ENCODE assay signal across 24 cellular contexts in genomic region chr7:149166630-149167352, GRCh38. TPM values are rescaled to one million over a fixed set of nuclear protein-coding genes. Genes with fewer than 3 reads are reported as not detected.
DNase-seq lines count a peak whose midpoint lies in the region; ATAC-seq lines count a peak whose summit lies in the region.
"Had no signal": no experiment of that assay in that cellular context is flagged by ENCODE, and none has a peak within 500 bp of the region (broad histone marks: within the 10 kb centered on the region; RNA-seq: fewer than 3 reads in every experiment).

No MANE protein-coding gene starts in this region.

- H3K4me3 ChIP-seq in CD4-positive, CD25-positive, alpha-beta regulatory T cell (ENCODE audit: low read depth, low read length): no peak overlapping the region
- H3K4me3 ChIP-seq: BLaER1 treated with 17β-estradiol and CSF1 and Interleukin-3, amounts not matched to agents 10 nM and 100 nM; GM23248; HAP-1 had no signal

- H3K27me3 Mint-ChIP-seq in activated CD4-positive, alpha-beta T cell treated with anti-CD3 and anti-CD28 coated beads for 36 hours: no peaks in the 10 kb centered on the region
- H3K27me3 Mint-ChIP-seq in CD4-positive, CD25-positive, alpha-beta regulatory T cell: no peaks in the 10 kb centered on the region
- no peaks in the 10 kb centered on the region for H3K27me3 Mint-ChIP-seq in activated naive CD8-positive, alpha-beta T cell treated with anti-CD3 and anti-CD28 coated beads, Interleukin-2, amount 50 U/mL, for 24 hours

- H3K27ac Mint-ChIP-seq in activated CD4-positive, alpha-beta T cell treated with anti-CD3 and anti-CD28 coated beads for 36 hours: peak overlapping the region; percentile 62
- H3K27ac Mint-ChIP-seq in CD4-positive, CD25-positive, alpha-beta regulatory T cell: peak overlapping the region in 2 of 3 donors; percentile 49 to 52
- H3K27ac Mint-ChIP-seq in activated naive CD8-positive, alpha-beta T cell treated with anti-CD3 and anti-CD28 coated beads, Interleukin-2, amount 50 U/mL, for 24 hours: peak overlapping the region; percentile 40
- H3K27ac Mint-ChIP-seq: CD8-positive, alpha-beta T cell had no signal

- DNase-seq in activated CD4-positive, alpha-beta T cell treated with anti-CD3 and anti-CD28 coated beads for 36 hours: no peak
- no peak for DNase-seq in activated CD4-positive, alpha-beta T cell treated with anti-CD3 and anti-CD28 coated beads for 1 hour
- no peak for DNase-seq in CD4-positive, CD25-positive, alpha-beta regulatory T cell
- no peak for DNase-seq in activated naive CD8-positive, alpha-beta T cell treated with anti-CD3 and anti-CD28 coated beads, Interleukin-2, amount 50 U/mL, for 24 hours
- DNase-seq in retina: no peak
- DNase-seq: ACHN; CD8-positive, alpha-beta T cell; DND-41; GM23248; KG1; NCI-H1105; NCI-H146; NCI-H2029; NCI-H345; NCI-H524; NCI-H774; NK-92 treated with Interleukin-12 subunit alpha and Interleukin-12 subunit beta, amount 100 ng/mL, for 24 hours had no signal

- H3K27ac ChIP-seq in CD4-positive, CD25-positive, alpha-beta regulatory T cell (ENCODE audit: insufficient read depth, low read length, poor library complexity, severe bottlenecking): no peak overlapping the region
- H3K27ac ChIP-seq: 22Rv1; BLaER1 treated with 17β-estradiol and CSF1 and Interleukin-3, amounts not matched to agents 10 nM and 100 nM; GM23248 had no signal

- no peak for ATAC-seq in activated CD4-positive, alpha-beta T cell treated with anti-CD3 and anti-CD28 coated beads for 36 hours
- ATAC-seq in CD4-positive, CD25-positive, alpha-beta regulatory T cell (ENCODE audit: low read depth in 2 of 2): no peak
- ATAC-seq in activated naive CD8-positive, alpha-beta T cell treated with anti-CD3 and anti-CD28 coated beads, Interleukin-2, amount 50 U/mL, for 24 hours: no peak
- ATAC-seq in esophagus mucosa: peak; percentile 64
- no peak for ATAC-seq in GM21619 (IDR thresholded peaks at IDR 0.05; ENCODE audit: unreplicated experiment)
- ATAC-seq in GM19397 (IDR thresholded peaks at IDR 0.05; ENCODE audit: unreplicated experiment): no peak
- ATAC-seq: CD8-positive, alpha-beta T cell; Panc1 had no signal

- peaks cover 46% of the 10 kb centered on the region for H3K36me3 ChIP-seq in CD4-positive, CD25-positive, alpha-beta regulatory T cell (ENCODE audit: control insufficient read depth, insufficient read depth, low read length)

- peaks cover 35% of the 10 kb centered on the region for H3K36me3 Mint-ChIP-seq in activated CD4-positive, alpha-beta T cell treated with anti-CD3 and anti-CD28 coated beads for 36 hours (ENCODE audit: low read depth)
- H3K36me3 Mint-ChIP-seq in CD4-positive, CD25-positive, alpha-beta regulatory T cell: peaks cover 27% of the 10 kb centered on the region
- H3K36me3 Mint-ChIP-seq in activated naive CD8-positive, alpha-beta T cell treated with anti-CD3 and anti-CD28 coated beads, Interleukin-2, amount 50 U/mL, for 24 hours (ENCODE audit: low read depth): peaks cover 33% of the 10 kb centered on the region

- H3K9me3 Mint-ChIP-seq in activated CD4-positive, alpha-beta T cell treated with anti-CD3 and anti-CD28 coated beads for 36 hours (ENCODE audit: low read depth): no peaks in the 10 kb centered on the region
- no peaks in the 10 kb centered on the region for H3K9me3 Mint-ChIP-seq in CD4-positive, CD25-positive, alpha-beta regulatory T cell
- H3K9me3 Mint-ChIP-seq in activated naive CD8-positive, alpha-beta T cell treated with anti-CD3 and anti-CD28 coated beads, Interleukin-2, amount 50 U/mL, for 24 hours: no peaks in the 10 kb centered on the region
- H3K9me3 Mint-ChIP-seq: CD8-positive, alpha-beta T cell had no signal

- POLR2A ChIA-PET in activated CD4-positive, alpha-beta T cell treated with anti-CD3 and anti-CD28 coated beads for 36 hours (lab: Charles Lee): no interaction called here

- intact Hi-C loops in activated CD4-positive, alpha-beta T cell treated with anti-CD3 and anti-CD28 coated beads for 36 hours (cut with DNase I, micrococcal nuclease): no loop called here

- H3K9me3 ChIP-seq in CD4-positive, CD25-positive, alpha-beta regulatory T cell (ENCODE audit: control insufficient read depth in 2 of 2, low read length in 2 of 2): no peaks in the 10 kb centered on the region
- H3K9me3 ChIP-seq: BLaER1 treated with 17β-estradiol and CSF1 and Interleukin-3, amounts not matched to agents 10 nM and 100 nM; HAP-1 had no signal

- no peaks in the 10 kb centered on the region for H3K27me3 ChIP-seq in CD4-positive, CD25-positive, alpha-beta regulatory T cell (ENCODE audit: control insufficient read depth, insufficient read depth, low read length)
- H3K27me3 ChIP-seq: BLaER1 treated with 17β-estradiol and CSF1 and Interleukin-3, amounts not matched to agents 10 nM and 100 nM had no signal

- H3K4me3 Mint-ChIP-seq in activated CD4-positive, alpha-beta T cell treated with anti-CD3 and anti-CD28 coated beads for 36 hours: no peak overlapping the region
- no peak overlapping the region for H3K4me3 Mint-ChIP-seq in CD4-positive, CD25-positive, alpha-beta regulatory T cell
- no peak overlapping the region for H3K4me3 Mint-ChIP-seq in activated naive CD8-positive, alpha-beta T cell treated with anti-CD3 and anti-CD28 coated beads, Interleukin-2, amount 50 U/mL, for 24 hours
- H3K4me3 Mint-ChIP-seq: CD8-positive, alpha-beta T cell had no signal

- CTCF ChIA-PET in activated CD4-positive, alpha-beta T cell treated with anti-CD3 and anti-CD28 coated beads for 36 hours (lab: Charles Lee): interaction anchor here (0.6 to 1.5 kb wide), 6 partner anchors 21 to 161 kb away, joined by 3 to 5 read pairs (median 4); partner anchors contain the start of gene ZNF282

- peaks cover 2% of the 10 kb centered on the region for H3K4me1 Mint-ChIP-seq in activated CD4-positive, alpha-beta T cell treated with anti-CD3 and anti-CD28 coated beads for 36 hours
- peaks cover 0 to 2% (median 0%) of the 10 kb centered on the region in 4 donors for H3K4me1 Mint-ChIP-seq in CD4-positive, CD25-positive, alpha-beta regulatory T cell
- H3K4me1 Mint-ChIP-seq in activated naive CD8-positive, alpha-beta T cell treated with anti-CD3 and anti-CD28 coated beads, Interleukin-2, amount 50 U/mL, for 24 hours: no peaks in the 10 kb centered on the region

- no peaks in the 10 kb centered on the region for H3K4me1 ChIP-seq in CD4-positive, CD25-positive, alpha-beta regulatory T cell (ENCODE audit: control insufficient read depth, insufficient read depth, low read length, poor library complexity, severe bottlenecking)
- H3K4me1 ChIP-seq: BLaER1 treated with 17β-estradiol and CSF1 and Interleukin-3, amounts not matched to agents 10 nM and 100 nM; HAP-1 had no signal

RNA-seq across cellular contexts. Expression of gene ZNF398, which starts 19.5 kb away (rescaled TPM):
- 10 to 100 TPM in 1 of 2 experiments, 1 to 10 TPM in 1; 9.6 to 10.5 TPM for total RNA-seq in activated CD4-positive, alpha-beta T cell treated with anti-CD3 and anti-CD28 coated beads for 36 hours
- total RNA-seq in CD4-positive, CD25-positive, alpha-beta regulatory T cell: 14.4 TPM
- polyA plus RNA-seq in CD4-positive, CD25-positive, alpha-beta regulatory T cell: 10 to 100 TPM in 2 of 4 donors, 1 to 10 TPM in 2; 5.5 to 13.4 (median 10.4) TPM
- total RNA-seq in esophagus mucosa: 9.3 TPM

RNA-seq across cellular contexts. Expression of gene ZNF282, which starts 28.6 kb away (rescaled TPM):
- total RNA-seq in activated CD4-positive, alpha-beta T cell treated with anti-CD3 and anti-CD28 coated beads for 36 hours: 10 to 100 TPM; 41.1 to 46.3 TPM
- total RNA-seq in CD4-positive, CD25-positive, alpha-beta regulatory T cell: 18.6 TPM
- 1 to 10 TPM in 3 of 4 donors, under 1 TPM in 1; 0.83 to 1.4 (median 1.2) TPM for polyA plus RNA-seq in CD4-positive, CD25-positive, alpha-beta regulatory T cell
- 20.0 TPM for total RNA-seq in esophagus mucosa

RNA-seq across cellular contexts. Expression of gene ZNF425, which starts 40.7 kb away (rescaled TPM):
- total RNA-seq in activated CD4-positive, alpha-beta T cell treated with anti-CD3 and anti-CD28 coated beads for 36 hours: under 1 TPM; 0.43 to 0.95 TPM
- total RNA-seq in CD4-positive, CD25-positive, alpha-beta regulatory T cell: 0.35 TPM
- 1 to 10 TPM in 2 of 4 donors, under 1 TPM in 2; 0.64 to 1.4 (median 0.91) TPM for polyA plus RNA-seq in CD4-positive, CD25-positive, alpha-beta regulatory T cell
- total RNA-seq in esophagus mucosa: 1.9 TPM
